ENCODE assay signal across 17 cellular contexts in the genomic region with DNA sequence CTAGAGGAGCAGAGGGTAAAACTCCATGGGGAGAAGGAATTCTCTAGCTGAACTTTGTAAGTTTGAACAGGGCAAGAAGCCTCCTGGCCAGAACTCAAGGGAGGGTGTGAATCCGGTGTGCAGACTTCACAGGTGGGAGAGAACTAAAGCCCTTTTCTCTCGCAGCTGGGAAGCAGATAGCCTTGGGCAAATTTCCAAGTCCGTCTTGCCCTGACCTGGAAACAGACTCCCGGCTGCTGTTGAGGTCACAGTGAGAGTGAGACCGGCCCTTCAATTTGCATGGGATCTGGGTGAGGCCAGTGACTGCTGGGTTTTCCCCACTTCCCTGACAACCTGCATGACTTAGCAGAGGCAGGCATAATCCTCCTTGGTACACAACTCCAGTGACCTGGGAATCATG.
A peak's percentile ranks its signal among the peaks of the same experiment; 100 is the strongest.
DNase-seq lines count a peak whose midpoint lies in the region; ATAC-seq, FAIRE-seq and TF ChIP-seq lines count a peak whose summit lies in the region.
"Had no signal": no experiment of that assay in that cellular context is flagged by ENCODE, and none has a peak within 500 bp of the region (broad histone marks: within the 10 kb centered on the region; RNA-seq: fewer than 3 reads in every experiment).

No MANE protein-coding gene starts in this region.

- WGBS in mammary epithelial cell (ENCODE audit: low coverage, missing lambda C conversion rate), result 39% methylated on average over 4 of the region's 5 CpGs

- no peaks in the 10 kb centered on the region for H3K9me3 Mint-ChIP-seq in MCF 10A (ENCODE audit: unreplicated experiment)
- peaks cover 3% of the 10 kb centered on the region for H3K9me3 Mint-ChIP-seq in activated B cell treated with CpG ODN at 0.5 μM for 24 hours
- H3K9me3 Mint-ChIP-seq in endothelial cell (ENCODE audit: unreplicated experiment), result no peaks in the 10 kb centered on the region

- no peak overlapping the region for H3K4me2 ChIP-seq in mammary epithelial cell (ENCODE audit: insufficient read depth, low read depth, low read length)

- H4K20me1 ChIP-seq in mammary epithelial cell (ENCODE audit: insufficient read depth, low read length), result no peaks in the 10 kb centered on the region

- H3K27me3 ChIP-seq in mammary epithelial cell (ENCODE audit: insufficient read depth, low read length) (no peaks in the 10 kb centered on the region), upper lobe of right lung (no peaks in the 10 kb centered on the region)

- TF ChIP-seq CTCF in mammary epithelial cell (conservative IDR thresholded peaks at IDR 0.05 in 1 of 2, IDR thresholded peaks at IDR 0.05 in 1 of 2; ENCODE audit: extremely low read depth in 1 of 2, insufficient read depth in 1 of 2, low read depth in 1 of 2, low read length in 2 of 2), result no peak
- no peak for TF ChIP-seq CTCF in MCF 10A (IDR thresholded peaks at IDR 0.05; ENCODE audit: unreplicated experiment)
- no peak for TF ChIP-seq CTCF in activated B cell treated with CpG ODN at 0.5 μM for 24 hours (IDR thresholded peaks at IDR 0.05)
- TF ChIP-seq CTCF in upper lobe of right lung (IDR thresholded peaks at IDR 0.05), result no peak
- TF ChIP-seq CTCF in endothelial cell (IDR thresholded peaks at IDR 0.05; ENCODE audit: unreplicated experiment), result no peak

- H3K27ac ChIP-seq in mammary epithelial cell (ENCODE audit: insufficient read depth, low read depth, low read length) (no peak overlapping the region), upper lobe of right lung (no peak overlapping the region)
- H3K27ac ChIP-seq: heart right ventricle, lower lobe of right lung had no signal

- H3K4me1 ChIP-seq in mammary epithelial cell (ENCODE audit: insufficient read depth, low read length) (no peaks in the 10 kb centered on the region), upper lobe of right lung (no peaks in the 10 kb centered on the region)
- H3K4me1 ChIP-seq: heart right ventricle, lower lobe of right lung had no signal

- ATAC-seq in activated B cell treated with CpG ODN at 0.5 μM for 24 hours (ENCODE audit: low read depth), result no peak
- ATAC-seq in left colon, result peak; percentile 88
- ATAC-seq in upper lobe of right lung, result peak; percentile 43
- ATAC-seq: heart right ventricle had no signal

- dilution Hi-C loops in mammary epithelial cell (cut with HindIII; ENCODE audit: low sequenced_read_pairs), result no loop called here

- no peak overlapping the region for H3K4me3 Mint-ChIP-seq in MCF 10A (ENCODE audit: unreplicated experiment)
- peak overlapping the region; percentile 28 for H3K4me3 Mint-ChIP-seq in activated B cell treated with CpG ODN at 0.5 μM for 24 hours
- H3K4me3 Mint-ChIP-seq in endothelial cell (ENCODE audit: unreplicated experiment), result no peak overlapping the region
- H3K4me3 Mint-ChIP-seq: activated CD4-positive, alpha-beta memory T cell treated with anti-CD3 and anti-CD28 coated beads, Interleukin-2, amount 10 ng/mL, durations not matched to agents 7 days and 5 days; brain had no signal

- intact Hi-C loops in mammary epithelial cell (cut with micrococcal nuclease) (no loop called here), MCF 10A (cut with micrococcal nuclease) (no loop called here), activated B cell treated with CpG ODN at 0.5 μM for 24 hours (cut with micrococcal nuclease) (loop anchor here (5.0 kb wide), 2 partner anchors 76 to 416 kb away; a partner anchor contains a TSS), left colon (cut with DNase I, micrococcal nuclease) (no loop called here), upper lobe of right lung (cut with DNase I) (no loop called here)

- H3K4me3 ChIP-seq in mammary epithelial cell (replicated peaks in 1 of 3; ENCODE audit: insufficient read depth in 1 of 3, low read depth in 2 of 3, low read length in 3 of 3) (no peak overlapping the region), upper lobe of right lung (no peak overlapping the region)
- H3K4me3 ChIP-seq: heart right ventricle, lower lobe of right lung had no signal

- H3K27ac Mint-ChIP-seq in MCF 10A (ENCODE audit: low read depth, unreplicated experiment) (no peak overlapping the region), activated B cell treated with CpG ODN at 0.5 μM for 24 hours (no peak overlapping the region), endothelial cell (ENCODE audit: unreplicated experiment) (no peak overlapping the region)
- H3K27ac Mint-ChIP-seq: activated CD4-positive, alpha-beta memory T cell treated with anti-CD3 and anti-CD28 coated beads, Interleukin-2, amount 10 ng/mL, durations not matched to agents 7 days and 5 days; brain had no signal

- H2AFZ ChIP-seq in mammary epithelial cell (ENCODE audit: low read depth, low read length), result no peak overlapping the region

- POLR2A ChIA-PET in MCF 10A (lab: Yijun Ruan, JAX) (no interaction called here), activated B cell treated with CpG ODN at 0.5 μM for 24 hours (lab: Charles Lee) (interaction anchor here (1.6 to 5.3 kb wide), 2 partner anchors 14 to 26 kb away, joined by 3 to 34 read pairs; no protein-coding TSS in a partner anchor)

- H3K36me3 ChIP-seq in mammary epithelial cell (ENCODE audit: insufficient read depth, low read length), result no peaks in the 10 kb centered on the region
- no peaks in the 10 kb centered on the region for H3K36me3 ChIP-seq in upper lobe of right lung
- H3K36me3 ChIP-seq: heart right ventricle, lower lobe of right lung had no signal

- BruUV-seq in mammary epithelial cell (replicated peaks; lab: Mats Ljungman, UMichigan), result no TSS peak
- no TSS peak for BruUV-seq in MCF 10A (replicated peaks; lab: Mats Ljungman, UMichigan)

- CTCF ChIA-PET in mammary epithelial cell (lab: Charles Lee; ENCODE audit: low non-redundant PET), result no interaction called here
- CTCF ChIA-PET in MCF 10A (lab: Yijun Ruan, JAX), result interaction anchor here (0.8 kb wide), 1 partner anchor 68 kb away, joined by 3 read pairs; no protein-coding TSS in a partner anchor
- CTCF ChIA-PET in activated B cell treated with CpG ODN at 0.5 μM for 24 hours (lab: Charles Lee), result interaction anchor here (0.8 kb wide), 1 partner anchor 46 kb away, joined by 3 read pairs; no protein-coding TSS in a partner anchor

- no peaks in the 10 kb centered on the region for H3K79me2 ChIP-seq in mammary epithelial cell (ENCODE audit: insufficient read depth, low read length)

- in situ Hi-C loops in mammary epithelial cell (cut with MboI; ENCODE audit: low sequenced_read_pairs in 2 of 2), result no loop called here

- FAIRE-seq in frontal cortex (lab: Jason Lieb, UNC), result no peak
- FAIRE-seq: D721Med, endometrium had no signal

- H3K9ac ChIP-seq in mammary epithelial cell (ENCODE audit: insufficient read depth, low read length), result no peak overlapping the region

- DNase-seq in mammary epithelial cell (peak; percentile 37), MCF 10A (ENCODE audit: unreplicated experiment) (no peak), activated B cell treated with CpG ODN at 0.5 μM for 24 hours (no peak), left colon (peak; percentile 75 to 91), upper lobe of right lung (no peak), endothelial cell (ENCODE audit: low spot score) (no peak), cerebellar nuclear complex (lab: John Stamatoyannopoulos, UW) (no peak), frontal cortex (ENCODE audit: low spot score in 2 of 2) (no peak)
- DNase-seq: activated CD4-positive, alpha-beta memory T cell treated with anti-CD3 and anti-CD28 coated beads, Interleukin-2, amount 10 ng/mL, durations not matched to agents 7 days and 5 days; heart right ventricle; lower lobe of right lung; NCI-H1417 treated with DMSO at 0.1 percent for 48 hours; NCI-H510A treated with DMSO at 0.1 percent for 48 hours; T-helper 9 cell had no signal

- H3K4me1 Mint-ChIP-seq in MCF 10A (ENCODE audit: insufficient read depth, unreplicated experiment), result no peaks in the 10 kb centered on the region
- peaks cover 46% of the 10 kb centered on the region for H3K4me1 Mint-ChIP-seq in activated B cell treated with CpG ODN at 0.5 μM for 24 hours
- H3K4me1 Mint-ChIP-seq in endothelial cell (ENCODE audit: unreplicated experiment), result peaks cover 6% of the 10 kb centered on the region

- H3K9me3 ChIP-seq in mammary epithelial cell (replicated peaks; ENCODE audit: insufficient read depth, low read length) (peaks cover 2% of the 10 kb centered on the region), upper lobe of right lung (no peaks in the 10 kb centered on the region)

- H3K27me3 Mint-ChIP-seq in MCF 10A (ENCODE audit: insufficient read depth, unreplicated experiment) (no peaks in the 10 kb centered on the region), activated B cell treated with CpG ODN at 0.5 μM for 24 hours (no peaks in the 10 kb centered on the region), endothelial cell (ENCODE audit: unreplicated experiment) (peaks cover 2% of the 10 kb centered on the region)
- H3K27me3 Mint-ChIP-seq: brain had no signal

- H3K36me3 Mint-ChIP-seq in MCF 10A (ENCODE audit: insufficient read depth, unreplicated experiment) (no peaks in the 10 kb centered on the region), activated B cell treated with CpG ODN at 0.5 μM for 24 hours (ENCODE audit: low read depth) (no peaks in the 10 kb centered on the region), endothelial cell (ENCODE audit: low read depth, unreplicated experiment) (no peaks in the 10 kb centered on the region)
- H3K36me3 Mint-ChIP-seq: brain had no signal

Comparison
In these comparisons a context has a peak if more than half of its experiments do, and no peak if none do; other contexts are left out.
1. DNase-seq: peak in mammary epithelial cell (single experiment) and left colon (2 of 2); none in MCF 10A (single experiment), activated B cell treated with CpG ODN at 0.5 μM for 24 hours (single experiment), upper lobe of right lung (single experiment), endothelial cell (single experiment), cerebellar nuclear complex (0 of 2) and frontal cortex (0 of 2).